In genomic region chr7:5586279-5586962, GRCh38 we compare ENCODE assay signal across 14 cellular contexts. TPM values are rescaled to one million over a fixed set of nuclear protein-coding genes. Genes with fewer than 3 reads are reported as not detected.
A peak's percentile ranks its signal among the peaks of the same experiment; 100 is the strongest.
DNase-seq lines count a peak whose midpoint lies in the region; ATAC-seq lines count a peak whose summit lies in the region.
"Had no signal": no experiment of that assay in that cellular context is flagged by ENCODE, and none has a peak within 500 bp of the region (broad histone marks: within the 10 kb centered on the region; RNA-seq: fewer than 3 reads in every experiment).

No MANE protein-coding gene starts in this region.

- ATAC-seq in esophagus mucosa: peak; percentile 82
- no peak for ATAC-seq in aorta (ENCODE audit: low FRiP score)
- no peak for ATAC-seq in GM21381 (IDR thresholded peaks at IDR 0.05; ENCODE audit: unreplicated experiment)
- ATAC-seq: activated CD4-positive, CD25-positive, alpha-beta regulatory T cell treated with anti-CD3 and anti-CD28 coated beads, Interleukin-2, amount 50 U/mL, for 24 hours; activated T-cell treated with anti-CD3 and anti-CD28 coated beads, Interleukin-2, amount 50 U/mL, for 72 hours; stimulated activated naive B cell treated with anti-CD40 and anti-IgM and Interleukin-4, amounts not matched to agents 10 μg/mL and 1 μg/mL and 100 μg/mL, for 72 hours had no signal

- no peaks in the 10 kb centered on the region for H3K27me3 ChIP-seq in aorta (ENCODE audit: control insufficient read depth in 1 of 2, insufficient read depth in 2 of 2, low read length in 1 of 2)

- no peak overlapping the region for H3K4me3 ChIP-seq in aorta (ENCODE audit: low read length in 2 of 2)

- peak; percentile 73 for DNase-seq in COR-L47 (lab: John Stamatoyannopoulos, UW)
- peak; percentile 53 for DNase-seq in NCI-H1092 (lab: John Stamatoyannopoulos, UW)
- peak; percentile 92 for DNase-seq in NCI-H69 (lab: John Stamatoyannopoulos, UW)
- DNase-seq in glomerular visceral epithelial cell (ENCODE audit: extremely low spot score): no peak
- no peak for DNase-seq in aorta
- no peak for DNase-seq in hippocampal formation (lab: John Stamatoyannopoulos, UW)
- DNase-seq: activated T-cell treated with anti-CD3 and anti-CD28 coated beads, Interleukin-2, amount 50 U/mL, for 72 hours; GDM1; NCI-H526 treated with DMSO at 0.1 percent for 48 hours; stimulated activated CD4-positive, alpha-beta T cell treated with anti-CD3 and anti-CD28 coated beads, Interleukin-1b, Interleukin-23, amount 100 ng/mL, for 48 hours; stimulated activated naive B cell treated with anti-CD40 and anti-IgM and Interleukin-4, amounts not matched to agents 10 μg/mL and 1 μg/mL and 100 μg/mL, for 72 hours had no signal

- H3K9me3 ChIP-seq in aorta (ENCODE audit: control insufficient read depth, low read length): no peaks in the 10 kb centered on the region

- intact Hi-C loops in aorta (cut with DNase I): no loop called here

- H3K27ac ChIP-seq in aorta (ENCODE audit: low read depth in 1 of 2, low read length in 2 of 2): no peak overlapping the region

- 50 to 59% methylated on average over 22 of the region's 22 CpGs for WGBS in aorta, 2 donors

- no peaks in the 10 kb centered on the region for H3K36me3 ChIP-seq in aorta (ENCODE audit: control insufficient read depth in 1 of 2, insufficient read depth in 2 of 2, low read length in 1 of 2)

- no peaks in the 10 kb centered on the region for H3K4me1 ChIP-seq in aorta (ENCODE audit: control insufficient read depth in 1 of 2, insufficient read depth in 2 of 2, low read length in 2 of 2)

RNA-seq across cellular contexts. Expression of gene FSCN1, which starts 6.2 kb away (rescaled TPM):
- 166 TPM for total RNA-seq in esophagus mucosa
- total RNA-seq in aorta: 10 to 100 TPM; 35.1 to 59.4 TPM
- polyA plus RNA-seq in aorta: 10 to 100 TPM in 1 of 2 donors, 1 to 10 TPM in 1; 9.0 to 16.7 TPM

RNA-seq across cellular contexts. Expression of gene ACTB, which starts 56.0 kb away (rescaled TPM):
- total RNA-seq in esophagus mucosa (3,468 TPM), aorta (over 10,000 TPM in 1 of 2 donors, 1,000 to 10,000 TPM in 1; 5,439 to 10,306 TPM)
- 1,000 to 10,000 TPM; 3,959 to 4,109 TPM for polyA plus RNA-seq in aorta

Comparison
In these comparisons a context has a peak if more than half of its experiments do, and no peak if none do; other contexts are left out.
1. DNase-seq: peak in COR-L47 (single experiment), NCI-H1092 (single experiment) and NCI-H69 (single experiment); none in glomerular visceral epithelial cell (single experiment), aorta (0 of 2) and hippocampal formation (0 of 2).